Comparison of ENCODE assay signal across 10 cellular contexts in genomic region chr15:51878446-51879386, GRCh38. TPM values are rescaled to one million over a fixed set of nuclear protein-coding genes. Genes with fewer than 3 reads are reported as not detected.
A peak's percentile ranks its signal among the peaks of the same experiment; 100 is the strongest.
DNase-seq lines count a peak whose midpoint lies in the region; ATAC-seq and TF ChIP-seq lines count a peak whose summit lies in the region.
"Had no signal": no experiment of that assay in that cellular context is flagged by ENCODE, and none has a peak within 500 bp of the region (broad histone marks: within the 10 kb centered on the region; RNA-seq: fewer than 3 reads in every experiment).

No MANE protein-coding gene starts in this region.

- peaks cover 17% of the 10 kb centered on the region for H3K4me1 ChIP-seq in rectal smooth muscle tissue (ENCODE audit: control insufficient read depth, insufficient read depth, low read length)

- H3K4me3 ChIP-seq in rectal smooth muscle tissue (ENCODE audit: low read length): no peak overlapping the region

- no peaks in the 10 kb centered on the region for H3K27me3 Mint-ChIP-seq in WTC11 (ENCODE audit: low read depth)
- H3K27me3 Mint-ChIP-seq: activated CD8-positive, alpha-beta memory T cell treated with anti-CD3 and anti-CD28 coated beads, Interleukin-2, amount 10 ng/mL, durations not matched to agents 7 days and 5 days had no signal

- TF ChIP-seq CTCF in WTC11 (IDR thresholded peaks at IDR 0.05): no peak

- H3K27ac ChIP-seq in rectal smooth muscle tissue (ENCODE audit: low read depth, low read length): peak overlapping the region; percentile 43

- no peak overlapping the region for H3K4me3 Mint-ChIP-seq in WTC11
- H3K4me3 Mint-ChIP-seq: activated CD8-positive, alpha-beta memory T cell treated with anti-CD3 and anti-CD28 coated beads, Interleukin-2, amount 10 ng/mL, durations not matched to agents 7 days and 5 days had no signal

- POLR2A ChIA-PET in WTC11 (lab: Charles Lee): no interaction called here

- peak overlapping the region; percentile 70 for H3K27ac Mint-ChIP-seq in WTC11
- H3K27ac Mint-ChIP-seq: activated CD8-positive, alpha-beta memory T cell treated with anti-CD3 and anti-CD28 coated beads, Interleukin-2, amount 10 ng/mL, durations not matched to agents 7 days and 5 days had no signal

- CTCF ChIA-PET in WTC11 (lab: Charles Lee): interaction anchor here (0.8 kb wide), 1 partner anchor 8 kb away, joined by 3 read pairs; no protein-coding TSS in a partner anchor

- peaks cover 9% of the 10 kb centered on the region for H3K4me1 Mint-ChIP-seq in WTC11

- ATAC-seq in WTC11 (no peak), Right ventricle myocardium superior (ENCODE audit: poor library complexity) (peak; percentile 59), HG03196 (IDR thresholded peaks at IDR 0.05; ENCODE audit: unreplicated experiment) (no peak), HG03342 (IDR thresholded peaks at IDR 0.05; ENCODE audit: unreplicated experiment) (no peak)
- ATAC-seq: activated CD8-positive, alpha-beta memory T cell treated with anti-CD3 and anti-CD28 coated beads, Interleukin-2, amount 10 ng/mL, durations not matched to agents 7 days and 5 days had no signal

- in situ Hi-C loops in ACHN (cut with HindIII; ENCODE audit: low pct_ligation_motif_present, low pct_unique_long_range_greater_than_20kb, low sequenced_read_pairs): no loop called here

- H3K27me3 ChIP-seq in rectal smooth muscle tissue (ENCODE audit: control insufficient read depth, insufficient read depth, low read length): no peaks in the 10 kb centered on the region

- no peak overlapping the region for H3K9ac ChIP-seq in rectal smooth muscle tissue (ENCODE audit: low read length)

- peaks cover 2% of the 10 kb centered on the region for H3K36me3 ChIP-seq in rectal smooth muscle tissue (ENCODE audit: control insufficient read depth, insufficient read depth, low read length)

- H3K36me3 Mint-ChIP-seq in WTC11: peaks cover 14% of the 10 kb centered on the region

- peak; percentile 51 for DNase-seq in GM04503 (ENCODE audit: low read depth)
- no peak for DNase-seq in WTC11 (ENCODE audit: low spot score)
- no peak for DNase-seq in Right ventricle myocardium superior
- no peak for DNase-seq in ACHN
- no peak for DNase-seq in NCI-H2107 (lab: John Stamatoyannopoulos, UW)
- DNase-seq: activated CD8-positive, alpha-beta memory T cell treated with anti-CD3 and anti-CD28 coated beads, Interleukin-2, amount 10 ng/mL, durations not matched to agents 7 days and 5 days; NCI-H2227 treated with DMSO at 0.1 percent for 48 hours had no signal

- intact Hi-C loops in Right ventricle myocardium superior (cut with DNase I): no loop called here

- H3K9me3 Mint-ChIP-seq in WTC11: no peaks in the 10 kb centered on the region

TF ChIP-seq in WTC11, 78 proteins besides CTCF, POLR2A, EP300 and RAD21 (continues in another document):
- no peak for TF ChIP-seq ZSCAN18 (CRISPR knock-in tag; IDR thresholded peaks at IDR 0.05)
- no peak for TF ChIP-seq TEAD1 (CRISPR knock-in tag; IDR thresholded peaks at IDR 0.05)
- TF ChIP-seq NR1H2 (CRISPR knock-in tag; IDR thresholded peaks at IDR 0.05): no peak
- TF ChIP-seq GABPB1 (CRISPR knock-in tag; IDR thresholded peaks at IDR 0.05): no peak
- no peak for TF ChIP-seq TCF7 (CRISPR knock-in tag; IDR thresholded peaks at IDR 0.05; ENCODE audit: low read depth)
- TF ChIP-seq ESRRA (CRISPR knock-in tag; IDR thresholded peaks at IDR 0.05; ENCODE audit: borderline replicate concordance): no peak
- TF ChIP-seq ZNF121 (CRISPR knock-in tag; IDR thresholded peaks at IDR 0.05): no peak
- TF ChIP-seq ZNF219 (CRISPR knock-in tag; IDR thresholded peaks at IDR 0.05; ENCODE audit: borderline replicate concordance): no peak
- no peak for TF ChIP-seq ATF6 (CRISPR knock-in tag; IDR thresholded peaks at IDR 0.05)
- no peak for TF ChIP-seq AFF4 (CRISPR knock-in tag; IDR thresholded peaks at IDR 0.05; ENCODE audit: borderline replicate concordance)
- TF ChIP-seq ZMAT4 (CRISPR knock-in tag; IDR thresholded peaks at IDR 0.05): no peak
- TF ChIP-seq ZNF317 (CRISPR knock-in tag; IDR thresholded peaks at IDR 0.05; ENCODE audit: borderline replicate concordance, low read depth): no peak
- no peak for TF ChIP-seq TEAD4 (CRISPR knock-in tag; IDR thresholded peaks at IDR 0.05)
- no peak for TF ChIP-seq EMX1 (CRISPR knock-in tag; IDR thresholded peaks at IDR 0.05)
- TF ChIP-seq AR (CRISPR knock-in tag; IDR thresholded peaks at IDR 0.05): no peak
- TF ChIP-seq CREM (CRISPR knock-in tag; IDR thresholded peaks at IDR 0.05): no peak

RNA-seq across cellular contexts. Expression of gene TMOD3, which starts 49.3 kb away (rescaled TPM):
- 37.0 to 40.6 TPM (median 38.8 TPM) in 3 replicates for total RNA-seq in WTC11 (2021)
- total RNA-seq in Right ventricle myocardium superior: 17.6 TPM
